Comparison of ENCODE assay signal across 1 cellular context in genomic region chrX:135066271-135066670, GRCh38.
TF ChIP-seq lines count a peak whose summit lies in the region.

No MANE protein-coding gene starts in this region.

TF ChIP-seq in GM12878, 131 proteins besides CTCF, POLR2A, EP300 and RAD21:
- TF ChIP-seq IKZF1 (conservative IDR thresholded peaks at IDR 0.05) (peak; percentile 30; the same call in 1 of the 2 replicates), RUNX3 (IDR thresholded peaks at IDR 0.05; ENCODE audit: low read length) (peak; percentile 71), JUNB (IDR thresholded peaks at IDR 0.05) (peak; percentile 26; the same call in 1 of the 2 replicates), IKZF2 (IDR thresholded peaks at IDR 0.05) (0 out of 4 replicates have a peak, but pooled peaks have one; percentile 18 to 38), EED (IDR thresholded peaks at IDR 0.05; ENCODE audit: low read depth) (0 out of 2 replicates have a peak, but pooled peaks have one; percentile 28), MEF2B (IDR thresholded peaks at IDR 0.05; ENCODE audit: partially characterized antibody, poor library complexity, severe bottlenecking) (peak; percentile 49)
